10 cellular contexts compared by ENCODE assay signal in the genomic region with DNA sequence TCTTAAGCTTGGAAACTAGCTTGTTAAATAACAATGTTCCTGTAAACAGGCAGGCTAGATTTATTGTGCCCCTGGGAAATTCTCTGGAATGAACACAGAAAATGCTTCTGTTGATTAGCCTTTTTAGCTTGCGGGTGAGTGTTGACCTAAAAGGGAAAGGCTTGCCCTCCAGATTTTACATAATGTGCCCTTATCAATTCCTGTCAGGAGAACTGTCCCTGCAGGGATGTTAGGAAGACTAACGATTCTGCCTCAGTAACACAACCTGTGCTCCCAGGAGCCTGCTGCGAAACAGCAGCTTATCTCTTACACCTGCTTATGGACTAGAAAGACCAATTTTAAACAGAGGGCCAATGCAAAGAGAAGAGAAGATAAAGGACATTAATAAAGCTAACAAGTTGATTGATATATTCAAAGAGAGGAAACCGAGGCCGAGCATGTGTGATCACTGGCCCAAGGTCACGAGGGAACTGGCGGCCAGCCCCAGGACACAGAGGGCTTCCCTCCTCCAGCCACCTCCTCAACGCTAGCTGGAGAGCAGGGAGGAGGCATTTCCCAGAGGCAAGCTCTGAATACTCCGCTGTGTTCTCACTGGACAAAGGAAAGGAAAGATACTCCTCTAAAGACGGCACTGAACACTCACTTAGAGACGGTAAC. TPM values are rescaled to one million over a fixed set of nuclear protein-coding genes. Genes with fewer than 3 reads are reported as not detected.
DNase-seq lines count a peak whose midpoint lies in the region; ATAC-seq, FAIRE-seq and TF ChIP-seq lines count a peak whose summit lies in the region.
"Had no signal": no experiment of that assay in that cellular context is flagged by ENCODE, and none has a peak within 500 bp of the region (broad histone marks: within the 10 kb centered on the region; RNA-seq: fewer than 3 reads in every experiment).

No MANE protein-coding gene starts in this region.

- H3K27ac ChIP-seq in GM23338 (ENCODE audit: low read depth) (no peak overlapping the region), kidney (ENCODE audit: low read depth in 2 of 2, low read length in 2 of 2) (peak overlapping the region; percentile 61 to 67), sigmoid colon (peak overlapping the region; percentile 43 to 55 (median 44))

- peaks cover 10% of the 10 kb centered on the region for H3K4me1 Mint-ChIP-seq in GM23338
- H3K4me1 Mint-ChIP-seq in chondrocyte (ENCODE audit: low read depth) = peaks cover 17% of the 10 kb centered on the region
- no peaks in the 10 kb centered on the region for H3K4me1 Mint-ChIP-seq in activated CD4-positive, alpha-beta memory T cell treated with anti-CD3 and anti-CD28 coated beads for 36 hours (ENCODE audit: low read depth)

- peak overlapping the region; percentile 80 for H2AFZ ChIP-seq in GM23338

- no peaks in the 10 kb centered on the region for H3K36me3 Mint-ChIP-seq in GM23338 (ENCODE audit: low read depth)
- no peaks in the 10 kb centered on the region for H3K36me3 Mint-ChIP-seq in chondrocyte (ENCODE audit: low read depth)
- no peaks in the 10 kb centered on the region for H3K36me3 Mint-ChIP-seq in activated CD4-positive, alpha-beta memory T cell treated with anti-CD3 and anti-CD28 coated beads for 36 hours

- H3K36me3 ChIP-seq in GM23338 (ENCODE audit: insufficient read depth) = no peaks in the 10 kb centered on the region
- no peaks in the 10 kb centered on the region for H3K36me3 ChIP-seq in kidney (ENCODE audit: control insufficient read depth in 1 of 2, insufficient read depth in 2 of 2, low read length in 2 of 2)
- H3K36me3 ChIP-seq in sigmoid colon = no peaks in the 10 kb centered on the region

- POLR2A ChIA-PET in activated CD4-positive, alpha-beta memory T cell treated with anti-CD3 and anti-CD28 coated beads for 36 hours (lab: Charles Lee) = no interaction called here

- no peaks in the 10 kb centered on the region for H3K9me2 ChIP-seq in GM23338 (ENCODE audit: insufficient read depth)

- no peak for TF ChIP-seq POLR2A in sigmoid colon (IDR thresholded peaks at IDR 0.05)

- no peak for TF ChIP-seq EP300 in sigmoid colon (IDR thresholded peaks at IDR 0.05)

- peaks cover 1% of the 10 kb centered on the region for H3K27me3 Mint-ChIP-seq in GM23338 (ENCODE audit: insufficient read depth, low read depth, poor library complexity)
- peaks cover under 1% of the 10 kb centered on the region for H3K27me3 Mint-ChIP-seq in chondrocyte (ENCODE audit: low read depth)
- peaks cover 15% of the 10 kb centered on the region for H3K27me3 Mint-ChIP-seq in activated CD4-positive, alpha-beta memory T cell treated with anti-CD3 and anti-CD28 coated beads for 36 hours

- H3K27me3 ChIP-seq in GM23338 (ENCODE audit: insufficient read depth) = no peaks in the 10 kb centered on the region
- H3K27me3 ChIP-seq in sigmoid colon = no peaks in the 10 kb centered on the region

- 56 to 80% methylated on average over 11 of the region's 11 CpGs for WGBS in sigmoid colon, 2 donors

- H3K4me2 ChIP-seq in GM23338 = no peak overlapping the region

- no peaks in the 10 kb centered on the region for H3K79me2 ChIP-seq in GM23338 (replicated peaks; ENCODE audit: insufficient read depth)

- H3K9me3 ChIP-seq in kidney (ENCODE audit: control insufficient read depth in 1 of 2, low read length in 2 of 2) = no peaks in the 10 kb centered on the region
- no peaks in the 10 kb centered on the region for H3K9me3 ChIP-seq in sigmoid colon

- TF ChIP-seq CTCF in GM23338 (conservative IDR thresholded peaks at IDR 0.05; ENCODE audit: low read depth in 2 of 2) (no peak), chondrocyte (IDR thresholded peaks at IDR 0.05) (no peak), kidney (IDR thresholded peaks at IDR 0.05; ENCODE audit: borderline replicate concordance, extremely low read depth, insufficient read depth) (no peak), sigmoid colon (IDR thresholded peaks at IDR 0.05) (no peak)

- CTCF ChIA-PET in activated CD4-positive, alpha-beta memory T cell treated with anti-CD3 and anti-CD28 coated beads for 36 hours (lab: Charles Lee) = no interaction called here

- H3K9ac ChIP-seq in kidney (ENCODE audit: low read length in 2 of 2) = peak overlapping the region in 1 of 2 donors; percentile 30

- ATAC-seq in GM23338 = peak; percentile 31; the same call in 1 of the 3 replicates
- ATAC-seq in GM21515 (IDR thresholded peaks at IDR 0.05; ENCODE audit: unreplicated experiment) = no peak
- no peak for ATAC-seq in HG03108 (IDR thresholded peaks at IDR 0.05; ENCODE audit: unreplicated experiment)

- FAIRE-seq in kidney (lab: Jason Lieb, UNC) = no peak
- FAIRE-seq: colon had no signal

- H3K4me3 ChIP-seq in GM23338 (no peak overlapping the region), kidney (ENCODE audit: low read length in 2 of 2) (peak overlapping the region; percentile 20 to 23), sigmoid colon (no peak overlapping the region)

- H3K27ac Mint-ChIP-seq in GM23338 (no peak overlapping the region), chondrocyte (ENCODE audit: unreplicated experiment) (peak overlapping the region; percentile 10)
- no peak overlapping the region for H3K27ac Mint-ChIP-seq in activated CD4-positive, alpha-beta memory T cell treated with anti-CD3 and anti-CD28 coated beads for 36 hours
- H3K27ac Mint-ChIP-seq: CD4-positive, alpha-beta T cell had no signal

- H4K20me1 ChIP-seq in GM23338 (replicated peaks; ENCODE audit: insufficient read depth) = no peaks in the 10 kb centered on the region

- DNase-seq in GM23338 (ENCODE audit: low spot score) = no peak
- no peak for DNase-seq in chondrocyte (ENCODE audit: low spot score)
- DNase-seq in kidney = no peak
- DNase-seq in sigmoid colon = no peak
- DNase-seq in activated CD4-positive, alpha-beta memory T cell treated with anti-CD3 and anti-CD28 coated beads for 36 hours = no peak
- DNase-seq in AG08395 (ENCODE audit: low spot score) = no peak
- DNase-seq: CD4-positive, alpha-beta T cell had no signal

- no peaks in the 10 kb centered on the region for H3K9me3 Mint-ChIP-seq in GM23338
- no peaks in the 10 kb centered on the region for H3K9me3 Mint-ChIP-seq in chondrocyte (ENCODE audit: low read depth)
- H3K9me3 Mint-ChIP-seq in activated CD4-positive, alpha-beta memory T cell treated with anti-CD3 and anti-CD28 coated beads for 36 hours = no peaks in the 10 kb centered on the region
- H3K9me3 Mint-ChIP-seq: CD4-positive, alpha-beta T cell had no signal

- H3K4me1 ChIP-seq in GM23338 (ENCODE audit: insufficient read depth) (peaks cover 8% of the 10 kb centered on the region; the same call in 1 of the 2 replicates), kidney (ENCODE audit: control insufficient read depth in 1 of 2, insufficient read depth in 1 of 2, low read depth in 1 of 2, low read length in 2 of 2) (peaks cover 14 to 19% of the 10 kb centered on the region in 2 donors), sigmoid colon (peaks cover 0 to 62% (median 51%) of the 10 kb centered on the region in 4 donors)

- intact Hi-C loops in kidney (cut with DNase I) = no loop called here
- intact Hi-C loops in sigmoid colon (cut with DNase I) = no loop called here
- intact Hi-C loops in activated CD4-positive, alpha-beta memory T cell treated with anti-CD3 and anti-CD28 coated beads for 36 hours (cut with micrococcal nuclease) = no loop called here

- H3K4me3 Mint-ChIP-seq in GM23338 (no peak overlapping the region), chondrocyte (ENCODE audit: unreplicated experiment) (no peak overlapping the region)
- no peak overlapping the region for H3K4me3 Mint-ChIP-seq in activated CD4-positive, alpha-beta memory T cell treated with anti-CD3 and anti-CD28 coated beads for 36 hours
- H3K4me3 Mint-ChIP-seq: CD4-positive, alpha-beta T cell had no signal

- H3F3A ChIP-seq in GM23338 (replicated peaks; ENCODE audit: low read depth) = no peaks in the 10 kb centered on the region

TF ChIP-seq in GM23338, 12 proteins besides CTCF, POLR2A, EP300 and RAD21 (continues in another document):
- no peak for TF ChIP-seq ZNF331 (CRISPR knock-in tag; IDR thresholded peaks at IDR 0.05; ENCODE audit: low read depth)
- TF ChIP-seq ZNF114 (CRISPR knock-in tag; IDR thresholded peaks at IDR 0.05) = no peak
- TF ChIP-seq EZH2 (IDR thresholded peaks at IDR 0.05; ENCODE audit: low read depth, unreplicated experiment) = no peak
- TF ChIP-seq, protein P1, sequence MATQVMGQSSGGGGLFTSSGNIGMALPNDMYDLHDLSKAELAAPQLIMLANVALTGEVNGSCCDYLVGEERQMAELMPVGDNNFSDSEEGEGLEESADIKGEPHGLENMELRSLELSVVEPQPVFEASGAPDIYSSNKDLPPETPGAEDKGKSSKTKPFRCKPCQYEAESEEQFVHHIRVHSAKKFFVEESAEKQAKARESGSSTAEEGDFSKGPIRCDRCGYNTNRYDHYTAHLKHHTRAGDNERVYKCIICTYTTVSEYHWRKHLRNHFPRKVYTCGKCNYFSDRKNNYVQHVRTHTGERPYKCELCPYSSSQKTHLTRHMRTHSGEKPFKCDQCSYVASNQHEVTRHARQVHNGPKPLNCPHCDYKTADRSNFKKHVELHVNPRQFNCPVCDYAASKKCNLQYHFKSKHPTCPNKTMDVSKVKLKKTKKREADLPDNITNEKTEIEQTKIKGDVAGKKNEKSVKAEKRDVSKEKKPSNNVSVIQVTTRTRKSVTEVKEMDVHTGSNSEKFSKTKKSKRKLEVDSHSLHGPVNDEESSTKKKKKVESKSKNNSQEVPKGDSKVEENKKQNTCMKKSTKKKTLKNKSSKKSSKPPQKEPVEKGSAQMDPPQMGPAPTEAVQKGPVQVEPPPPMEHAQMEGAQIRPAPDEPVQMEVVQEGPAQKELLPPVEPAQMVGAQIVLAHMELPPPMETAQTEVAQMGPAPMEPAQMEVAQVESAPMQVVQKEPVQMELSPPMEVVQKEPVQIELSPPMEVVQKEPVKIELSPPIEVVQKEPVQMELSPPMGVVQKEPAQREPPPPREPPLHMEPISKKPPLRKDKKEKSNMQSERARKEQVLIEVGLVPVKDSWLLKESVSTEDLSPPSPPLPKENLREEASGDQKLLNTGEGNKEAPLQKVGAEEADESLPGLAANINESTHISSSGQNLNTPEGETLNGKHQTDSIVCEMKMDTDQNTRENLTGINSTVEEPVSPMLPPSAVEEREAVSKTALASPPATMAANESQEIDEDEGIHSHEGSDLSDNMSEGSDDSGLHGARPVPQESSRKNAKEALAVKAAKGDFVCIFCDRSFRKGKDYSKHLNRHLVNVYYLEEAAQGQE (IDR thresholded peaks at IDR 0.05; ENCODE audit: unreplicated experiment) = no peak

RNA-seq across cellular contexts. Expression of a gene that starts 48.4 kb away (rescaled TPM):
- 108 and 116 TPM in 2 replicates for total RNA-seq in GM23338 (2014; rRNA removed; shearing (Covaris generic))
- polyA plus RNA-seq in GM23338 (2016; fragmentation: Nextera tagmentation; extraction: Ambion mirVana) (69.8 and 76.2 TPM in 2 replicates), kidney (ENCODE audit: insufficient read depth, low read depth, low replicate concordance) (17.7 TPM), sigmoid colon (10 to 100 TPM; 21.3 to 33.0 (median 28.0) TPM)
- total RNA-seq in chondrocyte (90.5 to 108 TPM (median 91.7 TPM) in 3 replicates), kidney (121 TPM), sigmoid colon (100 to 1,000 TPM in 2 of 4 donors, 10 to 100 TPM in 2; 92.0 to 134 (median 107) TPM)
- total RNA-seq in activated CD4-positive, alpha-beta memory T cell treated with anti-CD3 and anti-CD28 coated beads for 36 hours = not detected
- total RNA-seq: CD4-positive, alpha-beta T cell had no signal

Comparison
In these comparisons a context has a peak if more than half of its experiments do, and no peak if none do; other contexts are left out.
1. H3K4me3 ChIP-seq: peak in kidney (2 of 2); none in GM23338 (single experiment) and sigmoid colon (0 of 4).
2. RNA of a gene that starts 48.4 kb away (total RNA-seq): 92.0 to 134 TPM in sigmoid colon, 121 TPM in kidney (single experiment), 108 to 116 TPM in GM23338 and 90.5 to 108 TPM in chondrocyte; not detected in activated CD4-positive, alpha-beta memory T cell treated with anti-CD3 and anti-CD28 coated beads for 36 hours; every median in the first group is over 10 times any median in the second.